ENCODE assay signal across 11 cellular contexts in genomic region chr9:128992995-128993394, GRCh38. TPM values are rescaled to one million over a fixed set of nuclear protein-coding genes. Genes with fewer than 3 reads are reported as not detected.
DNase-seq lines count a peak whose midpoint lies in the region; ATAC-seq and TF ChIP-seq lines count a peak whose summit lies in the region.
"Had no signal": no experiment of that assay in that cellular context is flagged by ENCODE, and none has a peak within 500 bp of the region (broad histone marks: within the 10 kb centered on the region; RNA-seq: fewer than 3 reads in every experiment).

No MANE protein-coding gene starts in this region.

- TF ChIP-seq EP300 in ovary (IDR thresholded peaks at IDR 0.05), result no peak

- peaks cover 11% of the 10 kb centered on the region; the same call in 1 of the 2 replicates for H3K36me3 ChIP-seq in KMS-11 (ENCODE audit: insufficient read depth)
- H3K36me3 ChIP-seq in ovary, result no peaks in the 10 kb centered on the region

- no peak for TF ChIP-seq POLR2A in ovary (IDR thresholded peaks at IDR 0.05)

- H4K20me1 ChIP-seq in KMS-11 (ENCODE audit: insufficient read depth), result no peaks in the 10 kb centered on the region

- no peak overlapping the region for H3K27ac Mint-ChIP-seq in MCF 10A (ENCODE audit: low read depth, unreplicated experiment)
- H3K27ac Mint-ChIP-seq: activated naive CD8-positive, alpha-beta T cell treated with anti-CD3 and anti-CD28 coated beads, Interleukin-2, amount 10 ng/mL, durations not matched to agents 7 days and 5 days had no signal

- POLR2A ChIA-PET in AG04450 (lab: Yijun Ruan, JAX) (no interaction called here), MCF 10A (lab: Yijun Ruan, JAX) (interaction anchor here (1.5 kb wide), 1 partner anchor 12 kb away, joined by 9 read pairs; no protein-coding TSS in a partner anchor)

- H3K4me3 Mint-ChIP-seq in MCF 10A (ENCODE audit: unreplicated experiment), result no peak overlapping the region
- H3K4me3 Mint-ChIP-seq: activated naive CD8-positive, alpha-beta T cell treated with anti-CD3 and anti-CD28 coated beads, Interleukin-2, amount 10 ng/mL, durations not matched to agents 7 days and 5 days; CD8-positive, alpha-beta memory T cell had no signal

- H3K36me3 Mint-ChIP-seq in MCF 10A (ENCODE audit: insufficient read depth, unreplicated experiment), result peaks cover 91% of the 10 kb centered on the region

- WGBS in ovary, 3 donors, result 64 to 71% (median 67%) methylated on average over 7 of the region's 7 CpGs

- H2AFZ ChIP-seq in KMS-11 (ENCODE audit: low read depth), result no peak overlapping the region

- H3K4me1 Mint-ChIP-seq in MCF 10A (ENCODE audit: insufficient read depth, unreplicated experiment), result peaks cover 3% of the 10 kb centered on the region
- H3K4me1 Mint-ChIP-seq: activated naive CD8-positive, alpha-beta T cell treated with anti-CD3 and anti-CD28 coated beads, Interleukin-2, amount 10 ng/mL, durations not matched to agents 7 days and 5 days; CD8-positive, alpha-beta memory T cell had no signal

- H3K27ac ChIP-seq in AG04450 (ENCODE audit: low read depth, low read length) (no peak overlapping the region), KMS-11 (no peak overlapping the region), ovary (no peak overlapping the region)

- no peak overlapping the region for H3K4me2 ChIP-seq in KMS-11

- H3K9me3 ChIP-seq in AG04450 (ENCODE audit: control insufficient read depth, insufficient read depth, low read length) (no peaks in the 10 kb centered on the region), ovary (no peaks in the 10 kb centered on the region)

- H3K27me3 ChIP-seq in AG04450 (ENCODE audit: control insufficient read depth, insufficient read depth, low read length), result no peaks in the 10 kb centered on the region
- no peaks in the 10 kb centered on the region for H3K27me3 ChIP-seq in KMS-11 (ENCODE audit: insufficient read depth, low read depth)
- no peaks in the 10 kb centered on the region for H3K27me3 ChIP-seq in ovary

- no TSS peak for BruUV-seq in MCF 10A (replicated peaks; lab: Mats Ljungman, UMichigan)

- no peak for DNase-seq in AG04450 (ENCODE audit: low read depth, low spot score)
- no peak for DNase-seq in MCF 10A (ENCODE audit: unreplicated experiment)
- DNase-seq in left colon, result no peak
- no peak for DNase-seq in ovary
- no peak for DNase-seq in NCI-H2227 treated with DMSO at 0.1 percent for 48 hours (lab: John Stamatoyannopoulos, UW)
- DNase-seq: activated naive CD8-positive, alpha-beta T cell treated with anti-CD3 and anti-CD28 coated beads, Interleukin-2, amount 10 ng/mL, durations not matched to agents 7 days and 5 days; CD8-positive, alpha-beta memory T cell; NCI-H1694 had no signal

- no peaks in the 10 kb centered on the region for H3K79me2 ChIP-seq in KMS-11 (ENCODE audit: insufficient read depth, low read depth)

- peak; percentile 35; the same call in 1 of the 2 replicates for TF ChIP-seq CTCF in AG04450 (IDR thresholded peaks at IDR 0.05; ENCODE audit: low read depth, low read length)
- TF ChIP-seq CTCF in KMS-11 (conservative IDR thresholded peaks at IDR 0.05; ENCODE audit: low read depth, low read length), result peak; percentile 34; the same call in 1 of the 2 replicates
- TF ChIP-seq CTCF in MCF 10A (IDR thresholded peaks at IDR 0.05; ENCODE audit: unreplicated experiment), result peak; percentile 29
- TF ChIP-seq CTCF in ovary (IDR thresholded peaks at IDR 0.05), result no peak

- H3K9ac ChIP-seq in KMS-11, result no peak overlapping the region

- CTCF ChIA-PET in AG04450 (lab: Charles Lee), result interaction anchor here (1.5 kb wide), 1 partner anchor 35 kb away, joined by 4 read pairs; the partner anchor contains the start of gene SH3GLB2
- CTCF ChIA-PET in MCF 10A (lab: Yijun Ruan, JAX), result interaction anchor here (0.6 to 1.0 kb wide), 4 partner anchors 13 to 38 kb away, joined by 3 to 6 read pairs (median 4); no protein-coding TSS in a partner anchor

- intact Hi-C loops in MCF 10A (cut with micrococcal nuclease), result loop anchor here (1.0 kb wide), 1 partner anchor 35 kb away; the partner anchor contains the start of gene SH3GLB2
- intact Hi-C loops in left colon (cut with DNase I, micrococcal nuclease), result no loop called here
- intact Hi-C loops in ovary (cut with DNase I), result no loop called here

- H3K27me3 Mint-ChIP-seq in MCF 10A (ENCODE audit: insufficient read depth, unreplicated experiment), result no peaks in the 10 kb centered on the region
- H3K27me3 Mint-ChIP-seq: activated naive CD8-positive, alpha-beta T cell treated with anti-CD3 and anti-CD28 coated beads, Interleukin-2, amount 10 ng/mL, durations not matched to agents 7 days and 5 days; CD8-positive, alpha-beta memory T cell had no signal

- H3K9me3 Mint-ChIP-seq in MCF 10A (ENCODE audit: unreplicated experiment), result no peaks in the 10 kb centered on the region
- H3K9me3 Mint-ChIP-seq: activated naive CD8-positive, alpha-beta T cell treated with anti-CD3 and anti-CD28 coated beads, Interleukin-2, amount 10 ng/mL, durations not matched to agents 7 days and 5 days; CD8-positive, alpha-beta memory T cell had no signal

- H3K4me3 ChIP-seq in AG04450 (ENCODE audit: low read depth, low read length), result no peak overlapping the region
- no peak overlapping the region for H3K4me3 ChIP-seq in KMS-11 (IDR thresholded peaks at IDR 0.05; ENCODE audit: insufficient read depth, low read depth, low read length)
- no peak overlapping the region for H3K4me3 ChIP-seq in ovary

- ATAC-seq in left colon (peak; percentile 41), GM18861 (IDR thresholded peaks at IDR 0.05; ENCODE audit: unreplicated experiment) (no peak), GM21526 (IDR thresholded peaks at IDR 0.05; ENCODE audit: low FRiP score, unreplicated experiment) (no peak)

- H3K4me1 ChIP-seq in KMS-11 (ENCODE audit: low read depth, poor library complexity, severe bottlenecking) (no peaks in the 10 kb centered on the region), ovary (ENCODE audit: insufficient read depth) (no peaks in the 10 kb centered on the region)

RNA-seq across cellular contexts. Expression of gene SH3GLB2, which starts 35.1 kb away (rescaled TPM):
- 29.3 and 39.1 TPM in 2 replicates for polyA plus RNA-seq in AG04450 (2011; rRNA removed)
- polyA minus RNA-seq in AG04450 (2011; rRNA and poly(A)+ RNA removed), result 20.2 and 38.4 TPM in 2 replicates
- 51.7 and 58.3 TPM in 2 replicates for total RNA-seq in MCF 10A (2022)
- total RNA-seq in left colon, result 100 to 1,000 TPM; 158 to 169 TPM
- total RNA-seq in ovary, result 100 to 1,000 TPM in 2 of 7 donors, 10 to 100 TPM in 5; 57.8 to 105 (median 88.8) TPM
- polyA plus RNA-seq in ovary, result 100 to 1,000 TPM in 1 of 2 donors, 10 to 100 TPM in 1; 11.8 to 112 TPM

RNA-seq across cellular contexts. Expression of gene MIGA2, which starts 43.4 kb away (rescaled TPM):
- polyA plus RNA-seq in AG04450 (2011; rRNA removed) (10.6 and 13.1 TPM in 2 replicates), ovary (10 to 100 TPM in 1 of 2 donors, 1 to 10 TPM in 1; 2.5 to 21.7 TPM)
- 8.5 and 9.8 TPM in 2 replicates for polyA minus RNA-seq in AG04450 (2011; rRNA and poly(A)+ RNA removed)
- total RNA-seq in MCF 10A (2022) (28.6 and 28.7 TPM in 2 replicates), left colon (10 to 100 TPM; 68.3 to 71.3 TPM), ovary (10 to 100 TPM; 18.7 to 36.5 (median 25.5) TPM)

RNA-seq across cellular contexts. Expression of gene NUP188, which starts 45.5 kb away (rescaled TPM):
- polyA plus RNA-seq in AG04450 (2011; rRNA removed), result 46.3 and 52.1 TPM in 2 replicates
- 125 and 157 TPM in 2 replicates for polyA minus RNA-seq in AG04450 (2011; rRNA and poly(A)+ RNA removed)
- 47.3 and 54.9 TPM in 2 replicates for total RNA-seq in MCF 10A (2022)
- 10 to 100 TPM; 19.6 to 23.6 TPM for total RNA-seq in left colon
- 10 to 100 TPM; 12.5 to 43.8 (median 30.7) TPM for total RNA-seq in ovary
- polyA plus RNA-seq in ovary, result 10 to 100 TPM; 10.6 to 25.1 TPM

RNA-seq across cellular contexts. Expression of gene DOLK, which starts 45.6 kb away (rescaled TPM):
- polyA plus RNA-seq in AG04450 (2011; rRNA removed) (31.4 and 31.8 TPM in 2 replicates), ovary (10 to 100 TPM in 1 of 2 donors, 1 to 10 TPM in 1; 9.5 to 12.0 TPM)
- polyA minus RNA-seq in AG04450 (2011; rRNA and poly(A)+ RNA removed), result 37.7 and 49.4 TPM in 2 replicates
- total RNA-seq in MCF 10A (2022) (12.0 and 16.9 TPM in 2 replicates), left colon (10 to 100 TPM; 12.1 to 12.8 TPM), ovary (10 to 100 TPM in 5 of 7 donors, 1 to 10 TPM in 2; 6.1 to 14.9 (median 12.6) TPM)

Comparison
In these comparisons a context has a peak if more than half of its experiments do, and no peak if none do; other contexts are left out.
1. CTCF ChIP-seq: peak in AG04450 (single experiment), KMS-11 (single experiment) and MCF 10A (single experiment); none in ovary (0 of 3).